Comparison of ENCODE assay signal across 22 cellular contexts in the genomic region with DNA sequence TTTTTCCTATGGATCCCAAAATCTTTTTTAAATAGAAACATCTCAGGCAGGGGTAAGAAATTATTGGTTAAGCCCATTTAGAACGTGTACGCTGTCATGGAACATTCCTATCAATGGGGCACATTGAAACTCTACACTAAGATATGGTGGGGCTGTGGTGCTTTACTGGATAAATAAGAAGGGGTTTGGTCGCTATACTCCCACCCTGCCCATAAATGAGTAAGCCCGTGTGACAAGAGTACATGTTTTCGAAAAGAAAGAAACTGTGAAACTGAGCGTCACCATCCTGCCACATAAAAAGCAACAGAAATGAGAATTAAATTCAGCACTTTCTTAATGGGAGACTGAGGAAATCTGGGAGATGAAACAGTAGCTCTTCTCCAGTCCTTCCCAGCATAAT.
DNase-seq lines count a peak whose midpoint lies in the region; ATAC-seq lines count a peak whose summit lies in the region.
"Had no signal": no experiment of that assay in that cellular context is flagged by ENCODE, and none has a peak within 500 bp of the region (broad histone marks: within the 10 kb centered on the region; RNA-seq: fewer than 3 reads in every experiment).

No MANE protein-coding gene starts in this region.

- H3K36me3 ChIP-seq in H7 (replicated peaks; ENCODE audit: control insufficient read depth, insufficient read depth, low read length) = no peaks in the 10 kb centered on the region
- H3K36me3 ChIP-seq: breast epithelium, Peyer's patch, thoracic aorta had no signal

- DNase-seq in activated CD4-positive, alpha-beta T cell treated with anti-CD3 and anti-CD28 coated beads for 48 hours = peak; percentile 49
- DNase-seq in activated CD4-positive, alpha-beta T cell treated with anti-CD3 and anti-CD28 coated beads for 4 hours = no peak
- peak; percentile 50 for DNase-seq in stimulated activated CD4-positive, alpha-beta T cell treated with anti-CD3 and anti-CD28 coated beads, Interleukin-15, amount 100 ng/mL, for 24 hours
- DNase-seq in stimulated activated CD4-positive, alpha-beta T cell treated with anti-CD3 and anti-CD28 coated beads, Interleukin-4, amount 100 ng/mL, for 1 hour = no peak
- no peak for DNase-seq in immature natural killer cell
- no peak for DNase-seq in H7
- no peak for DNase-seq in effector CD4-positive, alpha-beta T cell
- DNase-seq: activated effector memory CD4-positive, alpha-beta T cell treated with Interleukin-2 at 50 U/mL for 16 hours; DMS 273 treated with DMSO at 0.1 percent for 48 hours; effector CD8-positive, alpha-beta T cell; KG1; midbrain; NCI-H1417; NCI-H2029 treated with DMSO at 0.1 percent for 48 hours; NCI-H226; nephron progenitor cell; Peyer's patch; SIG-M5 had no signal

- peaks cover 0 to 17% (median 3%) of the 10 kb centered on the region in 3 donors for H3K36me3 Mint-ChIP-seq in immature natural killer cell

- H3K4me3 ChIP-seq in H7 (ENCODE audit: insufficient read depth, low read depth, low read length) = no peak overlapping the region
- H3K4me3 ChIP-seq: breast epithelium, Peyer's patch, thoracic aorta had no signal

- no peak for ATAC-seq in GM18519 (IDR thresholded peaks at IDR 0.05; ENCODE audit: low FRiP score, unreplicated experiment)

- H3K9me3 Mint-ChIP-seq in immature natural killer cell = peaks cover 0 to 2% (median 0%) of the 10 kb centered on the region in 6 donors
- H3K9me3 Mint-ChIP-seq: CD8-positive, alpha-beta memory T cell; nephron progenitor cell had no signal

- peak overlapping the region in 1 of 5 donors; percentile 22 for H3K4me3 Mint-ChIP-seq in immature natural killer cell
- H3K4me3 Mint-ChIP-seq: CD8-positive, alpha-beta memory T cell; nephron progenitor cell had no signal

- H3K4me1 Mint-ChIP-seq in immature natural killer cell = peaks cover 49 to 60% of the 10 kb centered on the region in 2 donors

- H3K27ac Mint-ChIP-seq in immature natural killer cell = peak overlapping the region in 5 of 6 donors; percentile 31 to 92 (median 75)
- H3K27ac Mint-ChIP-seq: nephron progenitor cell had no signal

- H3K27me3 ChIP-seq in H7 (ENCODE audit: control insufficient read depth, insufficient read depth, low read length) = no peaks in the 10 kb centered on the region
- H3K27me3 ChIP-seq: breast epithelium, Peyer's patch had no signal

- H3K27me3 Mint-ChIP-seq in immature natural killer cell (ENCODE audit: low read depth in 3 of 3) = peaks cover 0 to 2% (median 0%) of the 10 kb centered on the region in 3 donors
- H3K27me3 Mint-ChIP-seq: CD8-positive, alpha-beta memory T cell had no signal

Comparison
In these comparisons a context has a peak if more than half of its experiments do, and no peak if none do; other contexts are left out.
1. DNase-seq: peak in activated CD4-positive, alpha-beta T cell treated with anti-CD3 and anti-CD28 coated beads for 48 hours (single experiment) and stimulated activated CD4-positive, alpha-beta T cell treated with anti-CD3 and anti-CD28 coated beads, Interleukin-15, amount 100 ng/mL, for 24 hours (single experiment); none in activated CD4-positive, alpha-beta T cell treated with anti-CD3 and anti-CD28 coated beads for 4 hours (0 of 2), stimulated activated CD4-positive, alpha-beta T cell treated with anti-CD3 and anti-CD28 coated beads, Interleukin-4, amount 100 ng/mL, for 1 hour (single experiment), immature natural killer cell (0 of 3), H7 (single experiment) and effector CD4-positive, alpha-beta T cell (single experiment).